In genomic region chr4:169037491-169037890, GRCh38 we compare ENCODE assay signal across 19 cellular contexts.
"Had no signal": no experiment of that assay in that cellular context is flagged by ENCODE, and none has a peak within 500 bp of the region (broad histone marks: within the 10 kb centered on the region; RNA-seq: fewer than 3 reads in every experiment).

No MANE protein-coding gene starts in this region.

- H3K27ac Mint-ChIP-seq: naive thymus-derived CD4-positive, alpha-beta T cell had no signal

- H3K9me3 Mint-ChIP-seq: naive thymus-derived CD4-positive, alpha-beta T cell; neural crest cell had no signal

- H3K27ac ChIP-seq: heart left ventricle, ovary, right atrium auricular region, thyroid gland, upper lobe of left lung, uterus had no signal

- H3K36me3 Mint-ChIP-seq: naive thymus-derived CD4-positive, alpha-beta T cell had no signal

- H3K4me1 Mint-ChIP-seq: naive thymus-derived CD4-positive, alpha-beta T cell had no signal

- H3K4me1 ChIP-seq: heart left ventricle, right atrium auricular region, uterus had no signal

- H3K27me3 ChIP-seq: heart left ventricle, ovary, right atrium auricular region, thyroid gland, upper lobe of left lung, uterus had no signal

- H3K36me3 ChIP-seq: heart left ventricle, ovary, right atrium auricular region, thyroid gland, upper lobe of left lung, uterus had no signal

- H3K9me3 ChIP-seq: heart left ventricle, ovary, right atrium auricular region, thyroid gland, upper lobe of left lung, uterus had no signal

- ATAC-seq: esophagus mucosa; heart left ventricle; left colon; left ventricle myocardium superior; naive thymus-derived CD4-positive, alpha-beta T cell had no signal

- H3K4me3 ChIP-seq: heart left ventricle, lung, ovary, right atrium auricular region, smooth muscle cell, thyroid gland, upper lobe of left lung, uterus had no signal

- H3K4me2 ChIP-seq: smooth muscle cell had no signal

- DNase-seq: effector memory CD4-positive, alpha-beta T cell; heart left ventricle; hippocampal formation; left colon; left ventricle myocardium superior; mesenchymal stem cell; naive thymus-derived CD4-positive, alpha-beta T cell; nucleus accumbens; ovary; stimulated activated CD4-positive, alpha-beta T cell treated with anti-CD3 and anti-CD28 coated beads, Interleukin-2, amount 100 ng/mL, for 48 hours; stimulated activated naive CD4-positive, alpha-beta T cell treated with Interleukin-2 at 50 U/mL for 16 hours; thyroid gland; upper lobe of left lung; uterus had no signal

- H3K4me3 Mint-ChIP-seq: naive thymus-derived CD4-positive, alpha-beta T cell; neural crest cell had no signal
